Comparison of ENCODE assay signal across 36 cellular contexts in genomic region chr19:3923912-3924311, GRCh38. TPM values are rescaled to one million over a fixed set of nuclear protein-coding genes. Genes with fewer than 3 reads are reported as not detected.
"Had no signal": no experiment of that assay in that cellular context is flagged by ENCODE, and none has a peak within 500 bp of the region (broad histone marks: within the 10 kb centered on the region; RNA-seq: fewer than 3 reads in every experiment).

No MANE protein-coding gene starts in this region.

- H3K27ac ChIP-seq: brain microvascular endothelial cell, epithelial cell of prostate, esophagus squamous epithelium, gastroesophageal sphincter, heart right ventricle, WERI-Rb-1 had no signal

- ATAC-seq: activated CD4-positive, CD25-positive, alpha-beta regulatory T cell treated with anti-CD3 and anti-CD28 coated beads, Interleukin-2, amount 50 U/mL, for 24 hours; activated CD8-positive, alpha-beta T cell treated with anti-CD3 and anti-CD28 coated beads for 36 hours; activated T-cell treated with anti-CD3 and anti-CD28 coated beads, Interleukin-2, amount 50 U/mL, for 4 hours; activated T-helper 17 cell treated with anti-CD3 and anti-CD28 coated beads, Interleukin-2, amount 50 U/mL, for 72 hours; effector memory CD8-positive, alpha-beta T cell; gastroesophageal sphincter; heart right ventricle; T-helper 17 cell had no signal

- H3K27me3 ChIP-seq: brain microvascular endothelial cell, esophagus squamous epithelium, gastroesophageal sphincter, heart right ventricle had no signal

- DNase-seq: activated B cell treated with CpG ODN at 0.5 μM for 24 hours; activated CD4-positive, alpha-beta T cell treated with anti-CD3 and anti-CD28 coated beads for 48 hours; activated CD4-positive, alpha-beta T cell treated with anti-CD3 and anti-CD28 coated beads, Interleukin-2, amount 50 U/mL, for 1 hour; activated CD4-positive, alpha-beta T cell treated with anti-CD3 and anti-CD28 coated beads, Interleukin-2, amount 50 U/mL, for 48 hours; activated CD8-positive, alpha-beta memory T cell treated with anti-CD3 and anti-CD28 coated beads for 24 hours; activated CD8-positive, alpha-beta T cell treated with anti-CD3 and anti-CD28 coated beads for 36 hours; activated effector memory CD4-positive, alpha-beta T cell treated with Interleukin-2 at 50 U/mL for 16 hours; activated gamma-delta T cell treated with Interleukin-2 at 50 U/mL for 16 hours; activated naive CD4-positive, alpha-beta T cell treated with anti-CD3 and anti-CD28 coated beads, Interleukin-2, amount 50 U/mL, for 16 hours; activated naive CD4-positive, alpha-beta T cell treated with Interleukin-2 at 50 U/mL for 16 hours; activated T-cell treated with anti-CD3 and anti-CD28 coated beads, Interleukin-2, amount 50 U/mL, for 4 hours; amniotic stem cell; anterior cingulate cortex; brain microvascular endothelial cell; cortex of kidney; dermis blood vessel endothelial cell; effector CD4-positive, alpha-beta T cell; effector memory CD8-positive, alpha-beta T cell; esophagus squamous epithelium; foreskin melanocyte; heart right ventricle; T-helper 17 cell; T1000; WERI-Rb-1 had no signal

- H3K36me3 ChIP-seq: brain microvascular endothelial cell, esophagus squamous epithelium, gastroesophageal sphincter, heart right ventricle had no signal

- H3K4me3 ChIP-seq: esophagus squamous epithelium, gastroesophageal sphincter, heart right ventricle had no signal

- FAIRE-seq: astrocyte, colon, endothelial cell of umbilical vein had no signal

- H3K4me1 ChIP-seq: esophagus squamous epithelium, gastroesophageal sphincter, heart right ventricle had no signal

RNA-seq across cellular contexts. Expression of gene NMRK2, which starts 9.0 kb away (rescaled TPM):
- total RNA-seq: activated B cell treated with CpG ODN at 0.5 μM for 24 hours; activated CD8-positive, alpha-beta T cell treated with anti-CD3 and anti-CD28 coated beads for 36 hours; activated T-cell treated with anti-CD3 and anti-CD28 coated beads, Interleukin-2, amount 50 U/mL, for 4 hours; activated T-helper 17 cell treated with anti-CD3 and anti-CD28 coated beads, Interleukin-2, amount 50 U/mL, for 72 hours; chondrocyte; dermis blood vessel endothelial cell; endothelial cell of umbilical vein; esophagus squamous epithelium; fibroblast of lung; fibroblast of villous mesenchyme; glomerular endothelial cell; T-helper 17 cell had no signal
- polyA plus RNA-seq: endothelial cell of umbilical vein, fibroblast of lung had no signal

RNA-seq across cellular contexts. Expression of gene ATCAY, which starts 43.4 kb away (rescaled TPM):
- total RNA-seq: activated B cell treated with CpG ODN at 0.5 μM for 24 hours; activated CD8-positive, alpha-beta T cell treated with anti-CD3 and anti-CD28 coated beads for 36 hours; activated T-cell treated with anti-CD3 and anti-CD28 coated beads, Interleukin-2, amount 50 U/mL, for 4 hours; activated T-helper 17 cell treated with anti-CD3 and anti-CD28 coated beads, Interleukin-2, amount 50 U/mL, for 72 hours; chondrocyte; dermis blood vessel endothelial cell; endothelial cell of umbilical vein; esophagus squamous epithelium; fibroblast of lung; glomerular endothelial cell; heart right ventricle had no signal
- polyA plus RNA-seq: esophagus, heart right ventricle had no signal

RNA-seq across cellular contexts. Expression of gene ZFR2, which starts 55.1 kb away (rescaled TPM):
- total RNA-seq: chondrocyte, endothelial cell of umbilical vein, esophagus squamous epithelium, fibroblast of lung, fibroblast of villous mesenchyme had no signal
- polyA plus RNA-seq: endothelial cell of umbilical vein, fibroblast of lung, heart right ventricle had no signal
